13 cellular contexts compared by ENCODE assay signal in genomic region chr20:47544240-47544639, GRCh38. TPM values are rescaled to one million over a fixed set of nuclear protein-coding genes. Genes with fewer than 3 reads are reported as not detected.
DNase-seq lines count a peak whose midpoint lies in the region; ATAC-seq and TF ChIP-seq lines count a peak whose summit lies in the region.
"Had no signal": no experiment of that assay in that cellular context is flagged by ENCODE, and none has a peak within 500 bp of the region (broad histone marks: within the 10 kb centered on the region; RNA-seq: fewer than 3 reads in every experiment).

No MANE protein-coding gene starts in this region.

- H3K4me3 ChIP-seq in breast epithelium, result no peak overlapping the region

- H3K36me3 ChIP-seq in breast epithelium, result no peaks in the 10 kb centered on the region

- TF ChIP-seq POLR2A in breast epithelium (IDR thresholded peaks at IDR 0.05), result no peak

- DNase-seq in MCF 10A (ENCODE audit: unreplicated experiment) (peak; percentile 24), breast epithelium (ENCODE audit: low spot score in 2 of 2) (no peak), RPMI7951 (ENCODE audit: low read depth) (peak; percentile 79), fibroblast of gingiva (ENCODE audit: low read depth) (peak; percentile 14), Calu3 (no peak), DMS153 (lab: John Stamatoyannopoulos, UW) (no peak)
- DNase-seq: kidney, NCI-H526 treated with DMSO at 0.1 percent for 48 hours, T-helper 2 cell had no signal

- POLR2A ChIA-PET in MCF 10A (lab: Yijun Ruan, JAX), result interaction anchor here (0.7 to 2.4 kb wide), 4 partner anchors 21 to 188 kb away, joined by 3 to 17 read pairs (median 4); partner anchors contain the start of gene NCOA3

- H3K9me3 Mint-ChIP-seq in MCF 10A (ENCODE audit: unreplicated experiment), result no peaks in the 10 kb centered on the region
- no peaks in the 10 kb centered on the region for H3K9me3 Mint-ChIP-seq in stimulated activated naive CD8-positive, alpha-beta T cell treated with anti-CD3 and anti-CD28 coated beads, Interleukin-15, Interleukin-2, amounts not matched to agents 100 ng/mL and 50 ng/mL, for 24 hours
- H3K9me3 Mint-ChIP-seq in Calu3 (ENCODE audit: low read depth, unreplicated experiment), result no peaks in the 10 kb centered on the region
- H3K9me3 Mint-ChIP-seq: CD14-positive monocyte had no signal

- peaks cover 41% of the 10 kb centered on the region for H3K4me1 Mint-ChIP-seq in MCF 10A (ENCODE audit: insufficient read depth, unreplicated experiment)
- H3K4me1 Mint-ChIP-seq in stimulated activated naive CD8-positive, alpha-beta T cell treated with anti-CD3 and anti-CD28 coated beads, Interleukin-15, Interleukin-2, amounts not matched to agents 100 ng/mL and 50 ng/mL, for 24 hours (ENCODE audit: low read depth), result peaks cover 77% of the 10 kb centered on the region
- H3K4me1 Mint-ChIP-seq in Calu3 (ENCODE audit: low read depth, unreplicated experiment), result peaks cover 59% of the 10 kb centered on the region

- ATAC-seq in GM21526 (IDR thresholded peaks at IDR 0.05; ENCODE audit: low FRiP score, unreplicated experiment), result no peak

- BruUV-seq in MCF 10A (replicated peaks; lab: Mats Ljungman, UMichigan) (no TSS peak), Calu3 (replicated peaks; lab: Mats Ljungman, UMichigan) (no TSS peak)

- no peak overlapping the region for H3K27ac Mint-ChIP-seq in MCF 10A (ENCODE audit: low read depth, unreplicated experiment)
- peak overlapping the region; percentile 4 for H3K27ac Mint-ChIP-seq in stimulated activated naive CD8-positive, alpha-beta T cell treated with anti-CD3 and anti-CD28 coated beads, Interleukin-15, Interleukin-2, amounts not matched to agents 100 ng/mL and 50 ng/mL, for 24 hours
- no peak overlapping the region for H3K27ac Mint-ChIP-seq in Calu3 (ENCODE audit: unreplicated experiment)

- TF ChIP-seq CTCF in MCF 10A (IDR thresholded peaks at IDR 0.05; ENCODE audit: unreplicated experiment), result no peak
- no peak for TF ChIP-seq CTCF in breast epithelium (IDR thresholded peaks at IDR 0.05)
- no peak for TF ChIP-seq CTCF in Calu3 (IDR thresholded peaks at IDR 0.05; ENCODE audit: unreplicated experiment)

- no peaks in the 10 kb centered on the region for H3K27me3 ChIP-seq in breast epithelium

- H3K27ac ChIP-seq in breast epithelium, result no peak overlapping the region
- H3K27ac ChIP-seq: KMS-11 had no signal

- no peaks in the 10 kb centered on the region for H3K27me3 Mint-ChIP-seq in MCF 10A (ENCODE audit: insufficient read depth, unreplicated experiment)
- H3K27me3 Mint-ChIP-seq in stimulated activated naive CD8-positive, alpha-beta T cell treated with anti-CD3 and anti-CD28 coated beads, Interleukin-15, Interleukin-2, amounts not matched to agents 100 ng/mL and 50 ng/mL, for 24 hours, result no peaks in the 10 kb centered on the region
- H3K27me3 Mint-ChIP-seq in Calu3 (ENCODE audit: unreplicated experiment), result no peaks in the 10 kb centered on the region

- intact Hi-C loops in MCF 10A (cut with micrococcal nuclease) (no loop called here), breast epithelium (cut with DNase I; ENCODE audit: low total_unique reads) (no loop called here), Calu3 (cut with micrococcal nuclease; ENCODE audit: unreplicated experiment) (no loop called here)

- peaks cover 3% of the 10 kb centered on the region for H3K36me3 Mint-ChIP-seq in MCF 10A (ENCODE audit: insufficient read depth, unreplicated experiment)
- H3K36me3 Mint-ChIP-seq in stimulated activated naive CD8-positive, alpha-beta T cell treated with anti-CD3 and anti-CD28 coated beads, Interleukin-15, Interleukin-2, amounts not matched to agents 100 ng/mL and 50 ng/mL, for 24 hours (ENCODE audit: low read depth), result peaks cover 29% of the 10 kb centered on the region
- H3K36me3 Mint-ChIP-seq in Calu3 (ENCODE audit: insufficient read depth, unreplicated experiment), result peaks cover 20% of the 10 kb centered on the region

- H3K4me1 ChIP-seq in breast epithelium, result no peaks in the 10 kb centered on the region

- CTCF ChIA-PET in MCF 10A (lab: Yijun Ruan, JAX) (interaction anchor here (0.6 to 0.7 kb wide), 2 partner anchors 35 to 381 kb away, joined by 3 read pairs; no protein-coding TSS in a partner anchor), Calu3 (lab: Charles Lee) (interaction anchor here (0.7 to 1.1 kb wide), 3 partner anchors 24 to 168 kb away, joined by 3 to 6 read pairs (median 3); no protein-coding TSS in a partner anchor)

- no peaks in the 10 kb centered on the region for H3K9me3 ChIP-seq in breast epithelium

- H3K4me3 Mint-ChIP-seq in MCF 10A (ENCODE audit: unreplicated experiment) (no peak overlapping the region), Calu3 (ENCODE audit: low read depth, unreplicated experiment) (no peak overlapping the region)
- no peak overlapping the region for H3K4me3 Mint-ChIP-seq in stimulated activated naive CD8-positive, alpha-beta T cell treated with anti-CD3 and anti-CD28 coated beads, Interleukin-15, Interleukin-2, amounts not matched to agents 100 ng/mL and 50 ng/mL, for 24 hours
- H3K4me3 Mint-ChIP-seq: CD14-positive monocyte had no signal

RNA-seq across cellular contexts. Expression of gene NCOA3, which starts 42.6 kb away (rescaled TPM):
- 61.4 and 68.6 TPM in 2 replicates for total RNA-seq in MCF 10A (2022)
- 10 to 100 TPM; 40.6 to 57.1 (median 45.1) TPM for total RNA-seq in breast epithelium
- 40.7 and 47.9 TPM in 2 replicates for total RNA-seq in RPMI7951 (2014; rRNA removed; shearing (Covaris generic))
- 60.3 and 63.8 TPM in 2 replicates for total RNA-seq in Calu3 (2022)

Comparison
In these comparisons a context has a peak if more than half of its experiments do, and no peak if none do; other contexts are left out.
1. DNase-seq: peak in MCF 10A (single experiment), RPMI7951 (single experiment) and fibroblast of gingiva (single experiment); none in breast epithelium (0 of 2), Calu3 (single experiment) and DMS153 (single experiment).